ENCODE assay signal across 8 cellular contexts in the genomic region with DNA sequence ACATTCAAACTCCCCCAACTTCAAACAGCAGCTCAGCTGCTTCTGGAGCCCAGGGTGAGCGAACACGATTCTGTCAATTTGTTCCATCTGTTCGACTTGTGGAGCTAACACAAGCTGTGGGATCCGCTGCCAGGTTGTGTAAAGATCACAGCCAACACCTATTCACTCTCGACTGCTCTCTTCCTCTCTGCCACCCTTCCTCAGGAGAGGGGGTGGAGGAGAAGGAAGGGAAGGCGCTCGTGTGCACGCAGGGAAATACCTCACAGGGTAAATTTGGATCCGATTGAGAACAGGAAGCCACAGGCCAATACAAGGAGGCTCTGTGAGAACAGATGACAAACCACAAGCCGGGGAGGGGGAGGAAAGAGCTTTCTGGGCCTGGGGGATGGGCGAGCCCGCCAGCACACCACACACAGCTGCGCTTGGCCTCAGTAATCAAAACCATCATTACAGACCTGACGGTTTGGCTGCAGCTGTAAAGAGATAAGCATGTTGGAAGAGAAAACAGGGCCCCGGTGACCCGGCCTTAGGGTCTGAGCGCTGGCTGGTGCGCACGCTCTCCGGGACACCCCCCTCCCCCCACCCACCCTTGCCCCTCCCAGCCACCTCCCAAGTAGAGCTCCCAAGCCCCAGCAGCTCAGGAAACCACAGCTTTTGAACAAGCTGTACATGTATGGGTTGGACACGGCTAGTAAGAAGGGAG.
DNase-seq lines count a peak whose midpoint lies in the region; ATAC-seq lines count a peak whose summit lies in the region.

No MANE protein-coding gene starts in this region.

- peak overlapping the region; percentile 83 for H3K27ac ChIP-seq in caudate nucleus (ENCODE audit: low read depth, low read length)

- DNase-seq in NCI-H2029 treated with DMSO at 0.1 percent for 48 hours (lab: John Stamatoyannopoulos, UW) (peak; percentile 62), caudate nucleus (lab: John Stamatoyannopoulos, UW) (peak in 59 of 61 donors; percentile 20 to 90 (median 66)), left kidney (ENCODE audit: low read depth, low spot score) (peak; percentile 94), HuH-7.5 (ENCODE audit: low spot score) (no peak)
- peak; percentile 5 to 53 (median 18) for DNase-seq in activated CD4-positive, CD25-positive, alpha-beta regulatory T cell (lab: John Stamatoyannopoulos, UW)
- peak; percentile 59 to 65 for DNase-seq in stimulated activated CD4-positive, alpha-beta T cell treated with anti-CD3 and anti-CD28 coated beads, Interleukin-4, amount 100 ng/mL, for 48 hours (ENCODE audit: low read depth in 2 of 2)

- ATAC-seq in GM18502 (IDR thresholded peaks at IDR 0.05; ENCODE audit: poor library complexity, unreplicated experiment): peak; percentile 96
- ATAC-seq in HG02798 (IDR thresholded peaks at IDR 0.05; ENCODE audit: poor library complexity, unreplicated experiment): peak; percentile 95
